In the genomic region with DNA sequence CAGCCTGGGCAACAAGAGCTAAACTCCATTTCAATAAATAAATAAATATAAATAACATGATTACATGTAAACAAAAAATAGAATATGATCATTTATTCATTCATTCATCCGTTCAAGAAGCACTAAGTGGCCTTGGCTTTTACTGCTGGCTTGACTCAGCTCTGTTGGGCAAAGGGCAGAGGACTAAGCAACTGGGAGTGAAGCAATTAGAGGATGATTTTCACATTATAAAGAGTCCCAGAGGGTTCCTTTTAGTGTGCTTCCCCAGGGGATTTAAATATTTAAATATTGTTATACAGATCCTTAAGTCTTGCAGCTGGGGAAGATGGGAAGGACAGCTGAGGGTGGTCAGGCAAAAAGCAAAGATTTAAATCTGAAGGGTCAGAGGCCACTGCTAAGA, we compare ENCODE assay signal across 24 cellular contexts. TPM values are rescaled to one million over a fixed set of nuclear protein-coding genes. Genes with fewer than 3 reads are reported as not detected.
DNase-seq lines count a peak whose midpoint lies in the region; ATAC-seq and TF ChIP-seq lines count a peak whose summit lies in the region.
"Had no signal": no experiment of that assay in that cellular context is flagged by ENCODE, and none has a peak within 500 bp of the region (broad histone marks: within the 10 kb centered on the region; RNA-seq: fewer than 3 reads in every experiment).

No MANE protein-coding gene starts in this region.

- peaks cover 26% of the 10 kb centered on the region for H3K4me1 ChIP-seq in HUES48 (ENCODE audit: control insufficient read depth, insufficient read depth, low read length)
- peaks cover 17% of the 10 kb centered on the region for H3K4me1 ChIP-seq in mucosa of descending colon (ENCODE audit: low read depth)
- H3K4me1 ChIP-seq in ascending aorta, result peaks cover 5% of the 10 kb centered on the region in 2 donors
- H3K4me1 ChIP-seq: Caco-2 had no signal

- H3K27ac ChIP-seq in HUES48 (ENCODE audit: low read depth, low read length), result peak overlapping the region; percentile 2
- no peak overlapping the region for H3K27ac ChIP-seq in ascending aorta

- no peaks in the 10 kb centered on the region for H3K9me3 Mint-ChIP-seq in stimulated activated naive CD8-positive, alpha-beta T cell treated with anti-CD3 and anti-CD28 coated beads, Interleukin-15, amount 100 ng/mL, for 72 hours
- H3K9me3 Mint-ChIP-seq: CD4-positive, CD25-positive, alpha-beta regulatory T cell had no signal

- H3K4me3 ChIP-seq in HUES48 (ENCODE audit: low read depth, low read length) (no peak overlapping the region), mucosa of descending colon (no peak overlapping the region), ascending aorta (no peak overlapping the region)
- H3K4me3 ChIP-seq: Peyer's patch had no signal

- H3K9ac ChIP-seq in HUES48 (ENCODE audit: low read depth, low read length), result no peak overlapping the region

- DNase-seq in CD1c-positive myeloid dendritic cell (ENCODE audit: extremely low spot score) (peak; percentile 21), fibroblast of gingiva (ENCODE audit: low read depth) (peak; percentile 53), mucosa of descending colon (no peak), ascending aorta (ENCODE audit: low spot score in 2 of 2) (no peak)
- DNase-seq in stimulated activated naive CD8-positive, alpha-beta T cell treated with anti-CD3 and anti-CD28 coated beads, Interleukin-15, amount 100 ng/mL, for 72 hours, result no peak
- DNase-seq in stimulated activated CD4-positive, alpha-beta T cell treated with anti-CD3 and anti-CD28 coated beads, Interleukin-15, amount 100 ng/mL, for 24 hours, result no peak
- DNase-seq: ACHN; Caco-2; CD4-positive, CD25-positive, alpha-beta regulatory T cell; DMS153; GF-D8; GOT3; KG1; NCI-H1092; NCI-H146; NCI-H2081; NCI-H2171 treated with DMSO at 0.1 percent for 48 hours; NCI-H446 treated with DMSO at 0.1 percent for 48 hours; NCI-H748 treated with DMSO at 0.1 percent for 48 hours; NK-92 treated with Interleukin-12 subunit alpha and Interleukin-12 subunit beta, amount 100 ng/mL, for 24 hours; T-helper 1 cell had no signal

- no peak overlapping the region for H3K27ac Mint-ChIP-seq in stimulated activated naive CD8-positive, alpha-beta T cell treated with anti-CD3 and anti-CD28 coated beads, Interleukin-15, amount 100 ng/mL, for 72 hours
- H3K27ac Mint-ChIP-seq: CD4-positive, CD25-positive, alpha-beta regulatory T cell had no signal

- intact Hi-C loops in mucosa of descending colon (cut with DNase I, micrococcal nuclease) (loop anchor here in 1 of 2 donors (5.0 kb wide), 1 partner anchor 107 kb away; no protein-coding TSS in a partner anchor), ascending aorta (cut with DNase I) (no loop called here)

- H3K9me3 ChIP-seq in HUES48 (ENCODE audit: control insufficient read depth, insufficient read depth, low read length), result no peaks in the 10 kb centered on the region
- no peaks in the 10 kb centered on the region for H3K9me3 ChIP-seq in mucosa of descending colon
- H3K9me3 ChIP-seq in ascending aorta, result no peaks in the 10 kb centered on the region
- H3K9me3 ChIP-seq: Caco-2 had no signal

- no peaks in the 10 kb centered on the region for H3K4me1 Mint-ChIP-seq in stimulated activated naive CD8-positive, alpha-beta T cell treated with anti-CD3 and anti-CD28 coated beads, Interleukin-15, amount 100 ng/mL, for 72 hours

- no peak overlapping the region for H3K4me3 Mint-ChIP-seq in stimulated activated naive CD8-positive, alpha-beta T cell treated with anti-CD3 and anti-CD28 coated beads, Interleukin-15, amount 100 ng/mL, for 72 hours
- H3K4me3 Mint-ChIP-seq: CD4-positive, CD25-positive, alpha-beta regulatory T cell had no signal

- ATAC-seq in mucosa of descending colon, result peak; percentile 49
- no peak for ATAC-seq in stimulated activated naive CD8-positive, alpha-beta T cell treated with anti-CD3 and anti-CD28 coated beads, Interleukin-15, amount 100 ng/mL, for 72 hours
- ATAC-seq: HepG2 had no signal

- no peaks in the 10 kb centered on the region for H3K36me3 ChIP-seq in HUES48 (ENCODE audit: control insufficient read depth, insufficient read depth, low read length)
- H3K36me3 ChIP-seq in mucosa of descending colon (ENCODE audit: low read depth), result no peaks in the 10 kb centered on the region
- no peaks in the 10 kb centered on the region for H3K36me3 ChIP-seq in ascending aorta
- H3K36me3 ChIP-seq: Peyer's patch had no signal

- H3K27me3 ChIP-seq in HUES48 (ENCODE audit: control insufficient read depth, insufficient read depth, low read length) (peaks cover 38% of the 10 kb centered on the region), ascending aorta (peaks cover 12% of the 10 kb centered on the region)

- TF ChIP-seq CTCF in mucosa of descending colon (IDR thresholded peaks at IDR 0.05), result no peak
- TF ChIP-seq CTCF in ascending aorta (IDR thresholded peaks at IDR 0.05), result no peak

- peaks cover 49% of the 10 kb centered on the region for H3K27me3 Mint-ChIP-seq in stimulated activated naive CD8-positive, alpha-beta T cell treated with anti-CD3 and anti-CD28 coated beads, Interleukin-15, amount 100 ng/mL, for 72 hours

RNA-seq across cellular contexts. Expression of gene FLT1, which starts 34.9 kb away (rescaled TPM):
- total RNA-seq in mucosa of descending colon (1 to 10 TPM; 3.8 to 9.2 (median 4.0) TPM), ascending aorta (46.0 TPM)

Comparison
In these comparisons a context has a peak if more than half of its experiments do, and no peak if none do; other contexts are left out.
1. DNase-seq: peak in CD1c-positive myeloid dendritic cell (single experiment) and fibroblast of gingiva (single experiment); none in mucosa of descending colon (0 of 3), ascending aorta (0 of 2), stimulated activated naive CD8-positive, alpha-beta T cell treated with anti-CD3 and anti-CD28 coated beads, Interleukin-15, amount 100 ng/mL, for 72 hours (0 of 2) and stimulated activated CD4-positive, alpha-beta T cell treated with anti-CD3 and anti-CD28 coated beads, Interleukin-15, amount 100 ng/mL, for 24 hours (single experiment).